ENCODE assay signal across 1 cellular context in the genomic region with DNA sequence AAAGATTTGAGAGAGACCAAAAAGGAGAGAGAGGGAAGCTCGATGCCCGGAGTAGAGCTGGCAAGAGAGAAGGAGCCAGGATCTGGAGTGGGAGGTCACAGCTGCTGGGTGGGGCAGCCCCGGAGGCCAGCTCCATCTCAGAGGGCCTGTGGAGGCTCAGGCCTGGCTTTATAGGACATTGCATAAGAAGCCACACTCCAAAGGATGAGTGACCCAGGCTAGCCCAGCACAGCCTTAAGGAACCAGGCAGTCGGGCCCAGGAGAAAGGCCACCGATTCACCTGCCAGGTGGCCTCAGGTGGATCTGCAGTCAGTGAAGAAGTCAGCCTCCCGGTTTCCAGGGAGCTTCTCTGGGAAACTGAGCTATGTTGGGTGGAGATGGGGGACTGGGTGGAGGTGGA.
TF ChIP-seq lines count a peak whose summit lies in the region.

No MANE protein-coding gene starts in this region.

TF ChIP-seq in SK-N-SH treated with all-trans-retinoic acid at 6 μM for 48 hours, 23 proteins besides CTCF, POLR2A, EP300 and RAD21 (continued from another document):
- TF ChIP-seq GLIS3 (CRISPR knock-in tag; IDR thresholded peaks at IDR 0.05) (no peak), ZC3H10 (CRISPR knock-in tag; IDR thresholded peaks at IDR 0.05) (no peak), PPARA (CRISPR knock-in tag; IDR thresholded peaks at IDR 0.05; ENCODE audit: borderline replicate concordance) (no peak), ISL1 (CRISPR knock-in tag; IDR thresholded peaks at IDR 0.05) (no peak), ZFP3 (CRISPR knock-in tag; IDR thresholded peaks at IDR 0.05) (no peak), CSDC2 (CRISPR knock-in tag; IDR thresholded peaks at IDR 0.05) (no peak)
- TF ChIP-seq, protein P1, sequence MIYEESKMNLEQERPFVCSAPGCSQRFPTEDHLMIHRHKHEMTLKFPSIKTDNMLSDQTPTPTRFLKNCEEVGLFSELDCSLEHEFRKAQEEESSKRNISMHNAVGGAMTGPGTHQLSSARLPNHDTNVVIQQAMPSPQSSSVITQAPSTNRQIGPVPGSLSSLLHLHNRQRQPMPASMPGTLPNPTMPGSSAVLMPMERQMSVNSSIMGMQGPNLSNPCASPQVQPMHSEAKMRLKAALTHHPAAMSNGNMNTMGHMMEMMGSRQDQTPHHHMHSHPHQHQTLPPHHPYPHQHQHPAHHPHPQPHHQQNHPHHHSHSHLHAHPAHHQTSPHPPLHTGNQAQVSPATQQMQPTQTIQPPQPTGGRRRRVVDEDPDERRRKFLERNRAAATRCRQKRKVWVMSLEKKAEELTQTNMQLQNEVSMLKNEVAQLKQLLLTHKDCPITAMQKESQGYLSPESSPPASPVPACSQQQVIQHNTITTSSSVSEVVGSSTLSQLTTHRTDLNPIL (CRISPR knock-in tag; IDR thresholded peaks at IDR 0.05; ENCODE audit: low read depth): no peak
